8 cellular contexts compared by ENCODE assay signal in the genomic region with DNA sequence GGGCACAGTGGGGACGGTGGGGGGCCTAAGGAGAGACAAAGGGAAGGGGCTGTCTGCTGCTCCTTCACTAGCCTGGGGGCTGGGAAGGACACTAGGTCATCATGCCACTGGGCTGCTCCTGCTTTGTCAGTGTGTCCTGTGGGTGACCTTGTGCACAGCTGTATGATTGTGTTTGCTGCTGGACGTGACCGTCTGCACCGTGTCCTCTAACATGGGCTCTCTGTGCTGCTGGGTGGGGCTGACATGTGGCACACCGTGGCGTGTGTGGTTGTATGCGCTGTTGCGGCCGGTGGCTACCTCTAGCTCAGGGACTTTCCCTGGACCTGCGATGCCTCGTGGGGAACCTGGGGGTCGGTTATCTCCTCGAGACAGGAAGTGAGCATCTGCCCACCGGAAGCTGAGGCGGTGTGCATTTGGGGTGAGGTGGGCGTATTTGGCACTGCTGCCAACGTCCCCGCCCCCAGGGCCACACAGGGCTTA. TPM values are rescaled to one million over a fixed set of nuclear protein-coding genes. Genes with fewer than 3 reads are reported as not detected.
DNase-seq lines count a peak whose midpoint lies in the region; ATAC-seq and TF ChIP-seq lines count a peak whose summit lies in the region.

No MANE protein-coding gene starts in this region.

- peak; percentile 22 for ATAC-seq in HG02759 (IDR thresholded peaks at IDR 0.05; ENCODE audit: unreplicated experiment)
- peak; percentile 34 to 39 for ATAC-seq in activated CD4-positive, CD25-positive, alpha-beta regulatory T cell treated with anti-CD3 and anti-CD28 coated beads, Interleukin-2, amount 50 U/mL, for 24 hours

- no peaks in the 10 kb centered on the region for H3K9me3 ChIP-seq in endodermal cell (ENCODE audit: control insufficient read depth, low read length)

- peaks cover 8% of the 10 kb centered on the region for H3K36me3 ChIP-seq in endodermal cell (ENCODE audit: control insufficient read depth, insufficient read depth, low read length)

- peak overlapping the region; percentile 92 for H3K4me3 Mint-ChIP-seq in endodermal cell

- H3K27me3 ChIP-seq in endodermal cell (ENCODE audit: control insufficient read depth, insufficient read depth, low read length, poor library complexity, severe bottlenecking): no peaks in the 10 kb centered on the region

- H3K27me3 Mint-ChIP-seq in endodermal cell (ENCODE audit: insufficient read depth): peaks cover 12% of the 10 kb centered on the region

- no peak for TF ChIP-seq CTCF in endodermal cell (conservative IDR thresholded peaks at IDR 0.05)

- H3K27ac ChIP-seq in endodermal cell (ENCODE audit: low read depth, low read length): peak overlapping the region; percentile 94

- 46 to 75% methylated on average over 8 to 18 of the region's 18 CpGs for WGBS in endodermal cell (ENCODE audit: insufficient coverage in 1 of 2, insufficient read length in 1 of 2), 2 experiments

- peaks cover 22% of the 10 kb centered on the region for H3K4me1 Mint-ChIP-seq in endodermal cell

- peaks cover 13% of the 10 kb centered on the region for H3K4me1 ChIP-seq in endodermal cell (ENCODE audit: control insufficient read depth, insufficient read depth, low read length)

- peaks cover 4% of the 10 kb centered on the region for H3K9me3 Mint-ChIP-seq in endodermal cell

- H3K9ac ChIP-seq in endodermal cell (ENCODE audit: extremely low read depth, low read length, poor library complexity, severe bottlenecking): peak overlapping the region; percentile 80

- DNase-seq in ELF-1 (ENCODE audit: low read depth, low spot score) (peak; percentile 84), endodermal cell (no peak), NCI-H69 (lab: John Stamatoyannopoulos, UW) (no peak), dedifferentiated amniotic fluid mesenchymal stem cell (ENCODE audit: extremely low spot score) (no peak), NCI-H2171 (lab: John Stamatoyannopoulos, UW) (no peak)
- peak; percentile 76 for DNase-seq in stimulated activated CD8-positive, alpha-beta memory T cell treated with anti-CD3 and anti-CD28 coated beads, Interleukin-4, amount 100 ng/mL, for 24 hours (ENCODE audit: low read depth)

- H3K4me3 ChIP-seq in endodermal cell (ENCODE audit: low read length): peak overlapping the region; percentile 88

- peak overlapping the region; percentile 95 for H3K27ac Mint-ChIP-seq in endodermal cell

- no peaks in the 10 kb centered on the region for H3K36me3 Mint-ChIP-seq in endodermal cell (ENCODE audit: low read depth)

RNA-seq across cellular contexts. Expression of gene N4BP3, which starts 3.1 kb away (rescaled TPM):
- total RNA-seq in endodermal cell: 10 to 100 TPM; 12.7 to 15.2 TPM
- polyA plus RNA-seq in endodermal cell (2013, experiment 1 of 2): 6.5 TPM
- 5.6 TPM for polyA plus RNA-seq in endodermal cell (2013, experiment 2 of 2)

RNA-seq across cellular contexts. Expression of gene RMND5B, which starts 14.4 kb away (rescaled TPM):
- 10 to 100 TPM; 36.0 to 36.9 TPM for total RNA-seq in endodermal cell
- polyA plus RNA-seq in endodermal cell (2013, experiment 1 of 2): 31.5 TPM
- polyA plus RNA-seq in endodermal cell (2013, experiment 2 of 2): 28.4 TPM

RNA-seq across cellular contexts. Expression of gene NHP2, which starts 37.2 kb away (rescaled TPM):
- total RNA-seq in endodermal cell: 100 to 1,000 TPM; 174 to 176 TPM
- 151 TPM for polyA plus RNA-seq in endodermal cell (2013, experiment 1 of 2)
- 140 TPM for polyA plus RNA-seq in endodermal cell (2013, experiment 2 of 2)

Comparison
In these comparisons a context has a peak if more than half of its experiments do, and no peak if none do; other contexts are left out.
1. DNase-seq: peak in ELF-1 (single experiment) and stimulated activated CD8-positive, alpha-beta memory T cell treated with anti-CD3 and anti-CD28 coated beads, Interleukin-4, amount 100 ng/mL, for 24 hours (single experiment); none in endodermal cell (single experiment), NCI-H69 (single experiment), dedifferentiated amniotic fluid mesenchymal stem cell (single experiment) and NCI-H2171 (single experiment).